In the genomic region with DNA sequence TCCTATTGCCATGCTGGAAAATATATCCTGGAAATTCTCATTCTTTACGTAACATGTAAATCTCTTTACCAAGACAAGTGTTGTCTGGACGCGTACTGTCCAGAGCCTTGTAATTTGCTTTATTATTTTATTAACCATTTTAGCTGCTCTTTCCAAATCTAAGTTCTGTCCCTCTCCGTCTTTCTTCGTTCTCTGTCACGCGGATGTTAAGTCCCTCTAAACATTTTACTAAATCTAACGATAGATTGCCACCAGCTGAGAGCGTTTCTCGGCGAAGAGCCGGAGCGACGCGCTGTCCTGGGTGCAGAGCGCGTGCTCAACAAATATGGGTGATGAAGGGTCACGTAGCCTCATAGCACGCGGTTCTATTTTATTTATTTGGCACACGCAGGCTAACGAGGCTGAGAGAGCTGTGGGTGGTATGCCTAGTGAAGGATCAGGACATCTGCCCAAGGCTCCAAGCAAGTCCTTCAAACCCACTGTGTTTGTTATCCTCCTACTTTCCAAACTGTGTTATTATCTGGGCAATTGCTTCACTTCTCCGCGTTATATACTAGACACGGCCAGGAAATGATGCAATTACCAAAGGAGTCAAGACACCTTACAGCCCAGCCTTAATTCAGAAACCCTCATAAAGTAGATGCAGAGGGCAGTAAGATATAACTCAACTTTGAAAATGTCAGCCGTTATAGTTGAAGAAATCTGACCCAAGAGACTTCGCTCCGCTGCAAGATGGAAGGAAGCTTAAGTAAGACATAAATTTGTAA, we compare ENCODE assay signal across 9 cellular contexts. TPM values are rescaled to one million over a fixed set of nuclear protein-coding genes. Genes with fewer than 3 reads are reported as not detected.
DNase-seq lines count a peak whose midpoint lies in the region; ATAC-seq, FAIRE-seq and TF ChIP-seq lines count a peak whose summit lies in the region.
"Had no signal": no experiment of that assay in that cellular context is flagged by ENCODE, and none has a peak within 500 bp of the region (broad histone marks: within the 10 kb centered on the region; RNA-seq: fewer than 3 reads in every experiment).

No MANE protein-coding gene starts in this region.

- no peaks in the 10 kb centered on the region for H3K79me2 ChIP-seq in HepG2 (ENCODE audit: insufficient read depth, low read length)

- intact Hi-C loops in colonic mucosa (cut with DNase I) = loop anchor here (2.0 kb wide), 1 partner anchor 176 kb away; the partner anchor contains the start of gene HINT3
- intact Hi-C loops in HepG2 (cut with micrococcal nuclease; ENCODE audit: unreplicated experiment) = loop anchor here (1.0 kb wide), 4 partner anchors 9 to 176 kb away; partner anchors contain the start of genes HEY2 and HINT3

- POLR2A ChIA-PET in WTC11 (lab: Charles Lee) = interaction anchor here (0.5 to 2.0 kb wide), 6 partner anchors 9 to 418 kb away, joined by 3 to 27 read pairs (median 4); partner anchors contain the start of genes NCOA7 and TRMT11
- POLR2A ChIA-PET in HepG2 (lab: Yijun Ruan, JAX) = interaction anchor here (1.1 to 2.4 kb wide), 7 partner anchors 10 to 479 kb away, joined by 3 to 107 read pairs (median 5); partner anchors contain the start of genes HDDC2, HEY2, HINT3 and NCOA7

- under 1% methylated on average over 28 of the region's 28 CpGs for WGBS in HepG2 (ENCODE audit: low lambda C conversion rate)

- H3K27me3 Mint-ChIP-seq in WTC11 (ENCODE audit: low read depth) = no peaks in the 10 kb centered on the region; the same call in 1 of the 2 replicates

- peak overlapping the region; percentile 90 for H3K4me2 ChIP-seq in HepG2 (ENCODE audit: low read depth, low read length)

- CTCF ChIA-PET in WTC11 (lab: Charles Lee) (interaction anchor here (0.8 to 2.2 kb wide), 9 partner anchors 10 to 199 kb away, joined by 3 to 28 read pairs (median 5); partner anchors contain the start of genes HINT3 and NCOA7), HepG2 (lab: Yijun Ruan, JAX; ENCODE audit: low intra/inter-chr PET ratio, low total read pairs) (no interaction called here)

- TF ChIP-seq RAD21 in HepG2 (CRISPR knock-in tag; IDR thresholded peaks at IDR 0.05) = no peak; the same call in 1 of the 2 replicates

- no peaks in the 10 kb centered on the region for H3K9me3 ChIP-seq in colonic mucosa
- H3K9me3 ChIP-seq in HepG2 (ENCODE audit: low read length) = no peaks in the 10 kb centered on the region

- H3K27ac Mint-ChIP-seq in WTC11 = no peak overlapping the region
- H3K27ac Mint-ChIP-seq: T-helper 1 cell treated with Interleukin-12 subunit alpha and Interleukin-12 subunit beta and Interleukin-4 antibody, amounts not matched to agents 30 μg/mL and 1 μg/mL, for 36 hours had no signal

- H3K9me3 Mint-ChIP-seq in WTC11 = peaks cover 20% of the 10 kb centered on the region
- H3K9me3 Mint-ChIP-seq: T-helper 1 cell treated with Interleukin-12 subunit alpha and Interleukin-12 subunit beta and Interleukin-4 antibody, amounts not matched to agents 30 μg/mL and 1 μg/mL, for 36 hours had no signal

- H3K4me1 ChIP-seq in colonic mucosa (no peaks in the 10 kb centered on the region), HepG2 (ENCODE audit: insufficient read depth, low read length) (peaks cover 30% of the 10 kb centered on the region)

- H3K9ac ChIP-seq in colonic mucosa (ENCODE audit: low read depth in 2 of 2, low read length in 2 of 2) (peak overlapping the region; percentile 54 to 89), HepG2 (ENCODE audit: insufficient read depth, low read depth, low read length) (peak overlapping the region; percentile 81)

- TF ChIP-seq EP300 in HepG2 (IDR thresholded peaks at IDR 0.05; ENCODE audit: low read depth in 2 of 2, low read length in 2 of 2) = 0 out of 4 replicates have a peak, but pooled peaks of 1 of the 2 experiments have one; percentile 36
- TF ChIP-seq EP300 in HepG2 (CRISPR knock-in tag; IDR thresholded peaks at IDR 0.05; ENCODE audit: borderline replicate concordance) = peak; percentile 11; the same call in 1 of the 2 replicates

- TSS peak; percentile 100 for BruUV-seq in HepG2 (replicated peaks; lab: Mats Ljungman, UMichigan)

- H3K27ac ChIP-seq in colonic mucosa (peak overlapping the region; percentile 90), HepG2 (ENCODE audit: extremely low read length, insufficient read depth, low read length) (peak overlapping the region; percentile 83)

- H3K36me3 Mint-ChIP-seq in WTC11 = peaks cover 4% of the 10 kb centered on the region; the same call in 1 of the 2 replicates

- H4K20me1 ChIP-seq in HepG2 (ENCODE audit: insufficient read depth, low read length) = no peaks in the 10 kb centered on the region

- peak; percentile 55 for ATAC-seq in GM18873 (IDR thresholded peaks at IDR 0.05; ENCODE audit: low FRiP score, unreplicated experiment)
- peak; percentile 54 for ATAC-seq in HG03097 (IDR thresholded peaks at IDR 0.05; ENCODE audit: low FRiP score, unreplicated experiment)
- ATAC-seq in WTC11 = peak; percentile 69
- ATAC-seq in HepG2 = peak; percentile 92

- H3K4me3 ChIP-seq in colonic mucosa (peak overlapping the region; percentile 48), HepG2 (replicated peaks in 1 of 3; ENCODE audit: insufficient read depth in 1 of 3, low read depth in 2 of 3, low read length in 3 of 3) (peak overlapping the region; percentile 60 to 85 (median 81))

- TF ChIP-seq CTCF in WTC11 (IDR thresholded peaks at IDR 0.05) (no peak), colonic mucosa (IDR thresholded peaks at IDR 0.05) (no peak), HepG2 (CRISPR knock-in tag; IDR thresholded peaks at IDR 0.05) (no peak)

- peaks cover 6% of the 10 kb centered on the region for H3K4me1 Mint-ChIP-seq in WTC11

- H3K36me3 ChIP-seq in colonic mucosa (no peaks in the 10 kb centered on the region), HepG2 (replicated peaks in 1 of 2; ENCODE audit: control insufficient read depth in 1 of 2, insufficient read depth in 2 of 2, low read length in 2 of 2) (no peaks in the 10 kb centered on the region)

- peak; percentile 23 for FAIRE-seq in HepG2 (lab: Jason Lieb, UNC)

- H3K4me3 Mint-ChIP-seq in WTC11 = no peak overlapping the region
- H3K4me3 Mint-ChIP-seq: T-helper 1 cell treated with Interleukin-12 subunit alpha and Interleukin-12 subunit beta and Interleukin-4 antibody, amounts not matched to agents 30 μg/mL and 1 μg/mL, for 36 hours had no signal

- in situ Hi-C loops in HepG2 (cut with HindIII; ENCODE audit: extremely low pct_ligation_motif_present, low pct_unique_long_range_greater_than_20kb) = no loop called here

- H2AFZ ChIP-seq in HepG2 (ENCODE audit: low read length) = peak overlapping the region; percentile 97

- TF ChIP-seq POLR2A in HepG2 (IDR thresholded peaks at IDR 0.05; ENCODE audit: insufficient read depth in 1 of 2, low read depth in 2 of 2, low read length in 2 of 2) = peak; percentile 75 to 80

- DNase-seq in AG20443 (ENCODE audit: low spot score) = peak; percentile 62
- DNase-seq in NCI-H2227 treated with DMSO at 0.1 percent for 48 hours (lab: John Stamatoyannopoulos, UW) = peak; percentile 92
- no peak for DNase-seq in WTC11 (ENCODE audit: low spot score)
- DNase-seq in colonic mucosa = peak; percentile 67
- peak; percentile 54 for DNase-seq in HepG2 (ENCODE audit: low spot score)
- DNase-seq in stimulated activated CD4-positive, alpha-beta T cell treated with anti-CD3 and anti-CD28 coated beads, TNF-alpha, amount 100 ng/mL, for 4 hours (ENCODE audit: low read depth in 3 of 3) = peak; percentile 26 to 45 (median 36)

- H3K27me3 ChIP-seq in colonic mucosa (no peaks in the 10 kb centered on the region), HepG2 (ENCODE audit: control insufficient read depth in 1 of 2, insufficient read depth in 2 of 2, low read length in 2 of 2) (no peaks in the 10 kb centered on the region; a peak in 1 of 5 replicates)

RNA-seq across cellular contexts. Expression of gene NCOA7, which starts 10.0 kb away (rescaled TPM):
- 9.0 to 14.4 TPM (median 9.9 TPM) in 3 replicates for total RNA-seq in WTC11 (2021)
- total RNA-seq in colonic mucosa = 10 to 100 TPM; 24.9 to 59.3 TPM
- total RNA-seq in HepG2 (2016; rRNA removed; fragmentation: Illumina TruSeq; extraction: Trizol) = 13.6 and 24.3 TPM in 2 replicates
- 2.1 and 2.2 TPM in 2 replicates for total RNA-seq in HepG2 (2016; cell fraction: cytosol; rRNA removed; fragmentation: Illumina TruSeq; extraction: Trizol; ENCODE audit: low read depth)
- 14.1 and 25.5 TPM in 2 replicates for total RNA-seq in HepG2 (2016; cell fraction: insoluble cytoplasmic fraction; rRNA removed; fragmentation: Illumina TruSeq; extraction: Trizol)
- total RNA-seq in HepG2 (2016; cell fraction: membrane; rRNA removed; fragmentation: Illumina TruSeq; extraction: Trizol) = 5.1 and 5.6 TPM in 2 replicates
- 15.2 and 17.1 TPM in 2 replicates for total RNA-seq in HepG2 (2016; cell fraction: nucleus; rRNA removed; fragmentation: Illumina TruSeq; extraction: Trizol)
- 18.7 and 20.8 TPM in 2 replicates for polyA plus RNA-seq in HepG2 (2011; rRNA removed)
- 14.9 and 15.1 TPM in 2 replicates for polyA plus RNA-seq in HepG2 (2011; cell fraction: cytosol; rRNA removed)
- polyA plus RNA-seq in HepG2 (2011; cell fraction: nucleus; rRNA removed) = 10.3 and 11.5 TPM in 2 replicates
- polyA plus RNA-seq in HepG2 (2012) = 12.9 and 15.2 TPM in 2 replicates
- polyA plus RNA-seq in HepG2 (2016; cell fraction: cytosol; fragmentation: Illumina TruSeq; extraction: Trizol; ENCODE audit: low read depth) = 0.77 and 0.88 TPM in 2 replicates
- 18.7 and 19.3 TPM in 2 replicates for polyA plus RNA-seq in HepG2 (2016; cell fraction: insoluble cytoplasmic fraction; fragmentation: Illumina TruSeq; extraction: Trizol; ENCODE audit: low read depth)
- polyA plus RNA-seq in HepG2 (2016; cell fraction: membrane; fragmentation: Illumina TruSeq; extraction: Trizol; ENCODE audit: low read depth) = 3.2 and 3.7 TPM in 2 replicates
- 21.0 and 23.4 TPM in 2 replicates for polyA plus RNA-seq in HepG2 (2016; cell fraction: nucleus; fragmentation: Illumina TruSeq; extraction: Trizol; ENCODE audit: insufficient read depth, low read depth)
- 42.4 and 115 TPM in 2 replicates for polyA minus RNA-seq in HepG2 (2011; rRNA and poly(A)+ RNA removed; ENCODE audit: low replicate concordance)
- polyA minus RNA-seq in HepG2 (2011; cell fraction: cytosol; rRNA and poly(A)+ RNA removed) = 19.9 and 21.1 TPM in 2 replicates
- polyA minus RNA-seq in HepG2 (2011; cell fraction: nucleus; rRNA and poly(A)+ RNA removed) = 29.4 and 39.5 TPM in 2 replicates

RNA-seq across cellular contexts. Expression of gene HEY2, which starts 31.3 kb away (rescaled TPM):
- total RNA-seq in WTC11 (2021) = 10.6 to 12.3 TPM (median 11.5 TPM) in 3 replicates
- under 1 TPM; 0.37 to 0.69 TPM for total RNA-seq in colonic mucosa
- 0.04 TPM in 1 of 2 replicates, not detected in the other for total RNA-seq in HepG2 (2016; rRNA removed; fragmentation: Illumina TruSeq; extraction: Trizol)
- total RNA-seq in HepG2 (2016; cell fraction: cytosol; rRNA removed; fragmentation: Illumina TruSeq; extraction: Trizol; ENCODE audit: low read depth) = not detected in 2 replicates
- 0.04 and 0.07 TPM in 2 replicates for total RNA-seq in HepG2 (2016; cell fraction: insoluble cytoplasmic fraction; rRNA removed; fragmentation: Illumina TruSeq; extraction: Trizol)
- total RNA-seq in HepG2 (2016; cell fraction: membrane; rRNA removed; fragmentation: Illumina TruSeq; extraction: Trizol) = 0.07 and 0.09 TPM in 2 replicates
- not detected in 2 replicates for total RNA-seq in HepG2 (2016; cell fraction: nucleus; rRNA removed; fragmentation: Illumina TruSeq; extraction: Trizol)
- polyA plus RNA-seq in HepG2 (2011; rRNA removed) = 0.04 and 0.05 TPM in 2 replicates
- polyA plus RNA-seq in HepG2 (2011; cell fraction: cytosol; rRNA removed) = 0.01 and 0.03 TPM in 2 replicates
- 0.07 TPM in 1 of 2 replicates, not detected in the other for polyA plus RNA-seq in HepG2 (2011; cell fraction: nucleus; rRNA removed)
- not detected in 2 replicates for polyA plus RNA-seq in HepG2 (2012)
- 0.05 and 0.09 TPM in 2 replicates for polyA plus RNA-seq in HepG2 (2016; cell fraction: cytosol; fragmentation: Illumina TruSeq; extraction: Trizol; ENCODE audit: low read depth)
- 0.12 TPM in 1 of 2 replicates, not detected in the other for polyA plus RNA-seq in HepG2 (2016; cell fraction: insoluble cytoplasmic fraction; fragmentation: Illumina TruSeq; extraction: Trizol; ENCODE audit: low read depth)
- polyA plus RNA-seq in HepG2 (2016; cell fraction: membrane; fragmentation: Illumina TruSeq; extraction: Trizol; ENCODE audit: low read depth) = 0.06 TPM in 1 of 2 replicates, not detected in the other
- polyA plus RNA-seq in HepG2 (2016; cell fraction: nucleus; fragmentation: Illumina TruSeq; extraction: Trizol; ENCODE audit: insufficient read depth, low read depth) = not detected in 2 replicates
- 0.37 TPM in 1 of 2 replicates, not detected in the other for polyA minus RNA-seq in HepG2 (2011; rRNA and poly(A)+ RNA removed; ENCODE audit: low replicate concordance)
- not detected in 2 replicates for polyA minus RNA-seq in HepG2 (2011; cell fraction: cytosol; rRNA and poly(A)+ RNA removed)
- polyA minus RNA-seq in HepG2 (2011; cell fraction: nucleus; rRNA and poly(A)+ RNA removed) = not detected in 2 replicates
